In genomic region chr16:57802635-57803412, GRCh38 we compare ENCODE assay signal across 1 cellular context.
A peak's percentile ranks its signal among the peaks of the same experiment; 100 is the strongest.
TF ChIP-seq lines count a peak whose summit lies in the region.

No MANE protein-coding gene starts in this region.

TF ChIP-seq in HepG2, 621 proteins besides CTCF, POLR2A, EP300 and RAD21 (continued from another document and continues in another):
- 0 out of 2 replicates have a peak, but pooled peaks have one; percentile 18 for TF ChIP-seq ZNF276 (CRISPR knock-in tag; IDR thresholded peaks at IDR 0.05; ENCODE audit: low read depth)
- no peak for TF ChIP-seq REXO4 (CRISPR knock-in tag; IDR thresholded peaks at IDR 0.05; ENCODE audit: borderline replicate concordance)
- peak; percentile 86 for TF ChIP-seq ZMYM2 (CRISPR knock-in tag; IDR thresholded peaks at IDR 0.05)
- TF ChIP-seq ZNF333 (CRISPR knock-in tag; IDR thresholded peaks at IDR 0.05; ENCODE audit: borderline replicate concordance), result peak; percentile 69; the same call in 1 of the 2 replicates
- no peak; the same call in 1 of the 2 replicates for TF ChIP-seq FOXP1 (IDR thresholded peaks at IDR 0.05)
- peak; percentile 51; the same call in 1 of the 2 replicates for TF ChIP-seq FOXP1 (CRISPR knock-in tag; IDR thresholded peaks at IDR 0.05)
- TF ChIP-seq MED13 (CRISPR knock-in tag; IDR thresholded peaks at IDR 0.05), result 0 out of 2 replicates have a peak, but pooled peaks have one; percentile 58
- no peak for TF ChIP-seq SP1 (IDR thresholded peaks at IDR 0.05)
- TF ChIP-seq SP1 (CRISPR knock-in tag; IDR thresholded peaks at IDR 0.05), result no peak
- peak; percentile 28; the same call in 1 of the 2 replicates for TF ChIP-seq THAP7 (CRISPR knock-in tag; IDR thresholded peaks at IDR 0.05)
- TF ChIP-seq MTA3 (CRISPR knock-in tag; IDR thresholded peaks at IDR 0.05), result no peak
- TF ChIP-seq DRAP1 (CRISPR knock-in tag; IDR thresholded peaks at IDR 0.05), result 0 out of 2 replicates have a peak, but pooled peaks have one; percentile 34
- peak; percentile 50; the same call in 1 of the 2 replicates for TF ChIP-seq ZNF646 (CRISPR knock-in tag; IDR thresholded peaks at IDR 0.05)
- TF ChIP-seq TFE3 (CRISPR knock-in tag; IDR thresholded peaks at IDR 0.05), result peak; percentile 73; the same call in 1 of the 2 replicates
- TF ChIP-seq TMF1 (CRISPR knock-in tag; IDR thresholded peaks at IDR 0.05; ENCODE audit: low read depth), result peak; percentile 93
- TF ChIP-seq ZNF577 (CRISPR knock-in tag; IDR thresholded peaks at IDR 0.05; ENCODE audit: borderline replicate concordance, low read depth), result no peak
- TF ChIP-seq NFIB (CRISPR knock-in tag; IDR thresholded peaks at IDR 0.05; ENCODE audit: borderline replicate concordance), result peak; percentile 92; the same call in 1 of the 2 replicates
- peak; percentile 98 for TF ChIP-seq ZFP41 (CRISPR knock-in tag; IDR thresholded peaks at IDR 0.05; ENCODE audit: borderline replicate concordance)
- no peak; the same call in 1 of the 2 replicates for TF ChIP-seq GATAD1 (CRISPR knock-in tag; IDR thresholded peaks at IDR 0.05)
- peak; percentile 53; the same call in 1 of the 2 replicates for TF ChIP-seq DR1 (CRISPR knock-in tag; IDR thresholded peaks at IDR 0.05)
- TF ChIP-seq SRSF9 (IDR thresholded peaks at IDR 0.05; ENCODE audit: borderline replicate concordance, insufficient read depth, low read depth, low read length, poor library complexity, severe bottlenecking), result no peak
- TF ChIP-seq GMEB2 (CRISPR knock-in tag; IDR thresholded peaks at IDR 0.05; ENCODE audit: low read depth), result 0 out of 2 replicates have a peak, but pooled peaks have one; percentile 47
- no peak for TF ChIP-seq CENPBD1 (CRISPR knock-in tag; IDR thresholded peaks at IDR 0.05; ENCODE audit: borderline replicate concordance, low read depth)
- no peak; the same call in 1 of the 2 replicates for TF ChIP-seq PRDM15 (CRISPR knock-in tag; IDR thresholded peaks at IDR 0.05)
- TF ChIP-seq ZBTB10 (CRISPR knock-in tag; IDR thresholded peaks at IDR 0.05; ENCODE audit: borderline replicate concordance), result no peak; the same call in 1 of the 2 replicates
- TF ChIP-seq MAF1 (CRISPR knock-in tag; IDR thresholded peaks at IDR 0.05; ENCODE audit: borderline replicate concordance), result no peak
- TF ChIP-seq ZNF263 (CRISPR knock-in tag; IDR thresholded peaks at IDR 0.05), result peak; percentile 48
- no peak for TF ChIP-seq ZNF34 (CRISPR knock-in tag; IDR thresholded peaks at IDR 0.05; ENCODE audit: borderline replicate concordance)
- peak; percentile 8; the same call in 1 of the 2 replicates for TF ChIP-seq ELF3 (CRISPR knock-in tag; IDR thresholded peaks at IDR 0.05)
- no peak; the same call in 1 of the 2 replicates for TF ChIP-seq ZNF639 (CRISPR knock-in tag; conservative IDR thresholded peaks at IDR 0.05)
- no peak; the same call in 1 of the 2 replicates for TF ChIP-seq NR2F2 (IDR thresholded peaks at IDR 0.05; ENCODE audit: borderline replicate concordance, low read depth)
- TF ChIP-seq DDIT3 (CRISPR knock-in tag; IDR thresholded peaks at IDR 0.05), result 0 out of 2 replicates have a peak, but pooled peaks have one; percentile 9
- peak; percentile 51 for TF ChIP-seq GATAD2A (CRISPR knock-in tag; IDR thresholded peaks at IDR 0.05)
